26 cellular contexts compared by ENCODE assay signal in the genomic region with DNA sequence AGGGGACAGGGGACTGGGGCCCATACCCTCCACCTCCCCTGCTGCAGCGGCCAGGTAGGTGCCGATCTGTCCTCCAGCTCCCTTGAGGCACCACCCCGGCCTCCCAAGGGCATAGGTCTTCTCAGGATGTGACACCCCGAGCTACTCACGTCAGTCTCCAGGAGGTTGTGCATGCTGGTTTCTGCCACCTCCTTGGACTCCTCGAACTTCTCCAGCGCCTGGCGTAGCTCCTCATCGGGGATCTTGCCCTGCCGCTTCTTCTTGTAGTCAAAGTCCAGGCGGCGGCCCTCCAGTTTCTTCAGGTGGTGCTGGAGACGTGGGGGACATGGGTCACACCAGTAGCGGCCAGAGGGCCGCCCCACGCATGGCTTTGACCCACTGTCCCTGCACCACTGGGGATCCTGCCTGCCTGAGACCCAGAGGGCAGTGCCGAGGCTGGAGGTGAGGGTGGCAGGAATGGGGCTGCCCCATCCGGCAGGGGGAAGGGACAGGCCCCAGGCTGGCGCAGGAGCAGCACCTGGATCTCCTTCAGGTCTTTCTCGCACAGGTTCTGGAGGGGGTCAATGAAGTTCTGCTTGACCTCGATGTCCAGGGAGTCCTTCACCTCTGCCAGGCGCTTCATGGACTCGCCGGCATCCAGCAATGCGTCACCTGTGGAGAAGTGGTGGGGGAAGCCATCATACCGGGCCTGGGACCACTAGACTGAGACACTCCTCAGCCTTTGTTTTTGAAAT. TPM values are rescaled to one million over a fixed set of nuclear protein-coding genes. Genes with fewer than 3 reads are reported as not detected.
DNase-seq lines count a peak whose midpoint lies in the region; ATAC-seq and TF ChIP-seq lines count a peak whose summit lies in the region.
"Had no signal": no experiment of that assay in that cellular context is flagged by ENCODE, and none has a peak within 500 bp of the region (broad histone marks: within the 10 kb centered on the region; RNA-seq: fewer than 3 reads in every experiment).

No MANE protein-coding gene starts in this region.

- peaks cover 2% of the 10 kb centered on the region for H3K36me3 Mint-ChIP-seq in activated naive CD4-positive, alpha-beta T cell treated with anti-CD3 and anti-CD28 coated beads, Interleukin-2, amount 50 U/mL, for 24 hours
- peaks cover 34% of the 10 kb centered on the region for H3K36me3 Mint-ChIP-seq in activated naive CD4-positive, alpha-beta T cell treated with anti-CD3 and anti-CD28 coated beads, Interleukin-2, amount 10 ng/mL, durations not matched to agents 7 days and 5 days
- H3K36me3 Mint-ChIP-seq in progenitor cell of endocrine pancreas (ENCODE audit: insufficient read depth) = peaks cover 2% of the 10 kb centered on the region

- no peaks in the 10 kb centered on the region for H4K20me1 ChIP-seq in HCT116 (ENCODE audit: insufficient read depth)

- no peak overlapping the region; the same call in 1 of the 2 replicates for H3K27ac ChIP-seq in HCT116 (ENCODE audit: low read depth, low read length)
- H3K27ac ChIP-seq: coronary artery, esophagus muscularis mucosa, foreskin keratinocyte, heart right ventricle, psoas muscle, SK-N-MC had no signal

- H3K27ac Mint-ChIP-seq in activated naive CD4-positive, alpha-beta T cell treated with anti-CD3 and anti-CD28 coated beads, Interleukin-2, amount 50 U/mL, for 24 hours = peak overlapping the region; percentile 12
- H3K27ac Mint-ChIP-seq in activated naive CD4-positive, alpha-beta T cell treated with anti-CD3 and anti-CD28 coated beads, Interleukin-2, amount 10 ng/mL, durations not matched to agents 7 days and 5 days = no peak overlapping the region
- H3K27ac Mint-ChIP-seq in progenitor cell of endocrine pancreas = peak overlapping the region; percentile 20
- H3K27ac Mint-ChIP-seq: activated CD4-positive, alpha-beta memory T cell treated with anti-CD3 and anti-CD28 coated beads, Interleukin-2, amount 10 ng/mL, durations not matched to agents 7 days and 5 days; CD8-positive, alpha-beta memory T cell had no signal

- no peak for TF ChIP-seq POLR2A in HCT116 (IDR thresholded peaks at IDR 0.05; ENCODE audit: borderline replicate concordance, extremely low read depth, insufficient read depth, insufficient read length)
- TF ChIP-seq POLR2A in erythroblast (IDR thresholded peaks at IDR 0.05; ENCODE audit: low read length) = peak; percentile 19

- no peak overlapping the region for H3K9ac ChIP-seq in HCT116 (ENCODE audit: low read length)

- BruUV-seq in HCT116 (replicated peaks; lab: Mats Ljungman, UMichigan) = no TSS peak

- CTCF ChIA-PET in activated naive CD4-positive, alpha-beta T cell treated with anti-CD3 and anti-CD28 coated beads, Interleukin-2, amount 10 ng/mL, durations not matched to agents 7 days and 5 days (lab: Charles Lee) = interaction anchor here (0.9 to 4.1 kb wide), 3 partner anchors 11 to 97 kb away, joined by 5 to 16 read pairs (median 8); partner anchors contain the start of gene SH3GL1
- CTCF ChIA-PET in HCT116 (lab: Charles Lee) = interaction anchor here (0.6 to 2.2 kb wide), 3 partner anchors 11 to 35 kb away, joined by 3 to 9 read pairs (median 3); no protein-coding TSS in a partner anchor

- H3K36me3 ChIP-seq in HCT116 (ENCODE audit: control insufficient read depth in 1 of 2, insufficient read depth in 2 of 2, low read length in 2 of 2) = peaks cover 5 to 11% of the 10 kb centered on the region in 2 experiments; a peak in 2 of 4 replicates

- H3K9me3 ChIP-seq in HCT116 (ENCODE audit: control insufficient read depth in 1 of 2, insufficient read depth in 1 of 2, low read depth in 1 of 2, low read length in 2 of 2) = no peaks in the 10 kb centered on the region
- H3K9me3 ChIP-seq: A549, esophagus muscularis mucosa, HAP-1, heart right ventricle, psoas muscle, tibial nerve had no signal

- H3K4me3 Mint-ChIP-seq in activated naive CD4-positive, alpha-beta T cell treated with anti-CD3 and anti-CD28 coated beads, Interleukin-2, amount 50 U/mL, for 24 hours = no peak overlapping the region
- no peak overlapping the region for H3K4me3 Mint-ChIP-seq in activated naive CD4-positive, alpha-beta T cell treated with anti-CD3 and anti-CD28 coated beads, Interleukin-2, amount 10 ng/mL, durations not matched to agents 7 days and 5 days
- no peak overlapping the region for H3K4me3 Mint-ChIP-seq in progenitor cell of endocrine pancreas (ENCODE audit: low read depth)
- H3K4me3 Mint-ChIP-seq: activated CD4-positive, alpha-beta memory T cell treated with anti-CD3 and anti-CD28 coated beads, Interleukin-2, amount 10 ng/mL, durations not matched to agents 7 days and 5 days; CD8-positive, alpha-beta memory T cell; effector memory CD8-positive, alpha-beta T cell had no signal

- no peak for TF ChIP-seq RAD21 in HCT116 (IDR thresholded peaks at IDR 0.05; ENCODE audit: low read depth)

- H3K9me2 ChIP-seq in HCT116 (ENCODE audit: insufficient read depth) = no peaks in the 10 kb centered on the region

- H2AFZ ChIP-seq in HCT116 (ENCODE audit: low read depth, low read length, poor library complexity, severe bottlenecking) = no peak overlapping the region

- no peak for TF ChIP-seq CTCF in HCT116 (IDR thresholded peaks at IDR 0.05 in 2 of 3, conservative IDR thresholded peaks at IDR 0.05 in 1 of 3; ENCODE audit: borderline replicate concordance in 1 of 3, insufficient read depth in 1 of 3, low read depth in 2 of 3, low read length in 2 of 3)
- TF ChIP-seq CTCF in progenitor cell of endocrine pancreas (IDR thresholded peaks at IDR 0.05; ENCODE audit: unreplicated experiment) = no peak

- H3K79me2 ChIP-seq in HCT116 (ENCODE audit: insufficient read depth, low read length) = peaks cover 18% of the 10 kb centered on the region; the same call in 1 of the 2 replicates

- POLR2A ChIA-PET in HCT116 (lab: Charles Lee) = no interaction called here

- no peak overlapping the region for H3K4me2 ChIP-seq in HCT116 (ENCODE audit: low read length)
- H3K4me2 ChIP-seq: A549 had no signal

- no peak; the same call in 1 of the 2 replicates for ATAC-seq in HCT116
- ATAC-seq: effector memory CD8-positive, alpha-beta T cell; heart right ventricle; psoas muscle had no signal

- no peak for DNase-seq in activated naive CD4-positive, alpha-beta T cell treated with anti-CD3 and anti-CD28 coated beads, Interleukin-2, amount 10 ng/mL, durations not matched to agents 7 days and 5 days
- DNase-seq in HCT116 (ENCODE audit: low read depth, low spot score) = no peak
- DNase-seq in erythroblast (lab: John Stamatoyannopoulos, UW) = no peak
- no peak for DNase-seq in progenitor cell of endocrine pancreas (ENCODE audit: low spot score, unreplicated experiment)
- DNase-seq in foreskin melanocyte = no peak
- no peak for DNase-seq in HPDE6-E6E7 (ENCODE audit: extremely low spot score)
- DNase-seq in D341Med (ENCODE audit: low spot score) = no peak
- DNase-seq: activated CD4-positive, alpha-beta memory T cell treated with anti-CD3 and anti-CD28 coated beads, Interleukin-2, amount 10 ng/mL, durations not matched to agents 7 days and 5 days; activated effector memory CD4-positive, alpha-beta T cell treated with anti-CD3 and anti-CD28 coated beads, Interleukin-2, amount 50 U/mL, for 16 hours; amygdala; CD8-positive, alpha-beta memory T cell; DMS153; effector memory CD8-positive, alpha-beta T cell; foreskin keratinocyte; heart right ventricle; KG1; MM.1S; NCI-H2081 treated with DMSO at 0.1 percent for 48 hours; psoas muscle had no signal

- RAD21 ChIA-PET in HCT116 (lab: Charles Lee; ENCODE audit: low non-redundant PET in 1 of 2, low total read pairs in 2 of 2, uncharacterized antibody in 2 of 2, unreplicated experiment in 2 of 2) = no interaction called here

- H3K9me3 Mint-ChIP-seq in activated naive CD4-positive, alpha-beta T cell treated with anti-CD3 and anti-CD28 coated beads, Interleukin-2, amount 50 U/mL, for 24 hours = no peaks in the 10 kb centered on the region
- no peaks in the 10 kb centered on the region for H3K9me3 Mint-ChIP-seq in activated naive CD4-positive, alpha-beta T cell treated with anti-CD3 and anti-CD28 coated beads, Interleukin-2, amount 10 ng/mL, durations not matched to agents 7 days and 5 days
- H3K9me3 Mint-ChIP-seq in progenitor cell of endocrine pancreas (ENCODE audit: low read depth) = no peaks in the 10 kb centered on the region
- H3K9me3 Mint-ChIP-seq: activated CD4-positive, alpha-beta memory T cell treated with anti-CD3 and anti-CD28 coated beads, Interleukin-2, amount 10 ng/mL, durations not matched to agents 7 days and 5 days; CD8-positive, alpha-beta memory T cell; effector memory CD8-positive, alpha-beta T cell had no signal

- no peaks in the 10 kb centered on the region for H3K27me3 ChIP-seq in HCT116 (ENCODE audit: insufficient read depth, low read length)
- H3K27me3 ChIP-seq: esophagus muscularis mucosa, foreskin keratinocyte, heart right ventricle, tibial nerve had no signal

- no peak overlapping the region for H3K4me3 ChIP-seq in HCT116 (replicated peaks in 1 of 2; ENCODE audit: low read depth in 1 of 2, low read length in 2 of 2)
- H3K4me3 ChIP-seq: A549, coronary artery, esophagus muscularis mucosa, HAP-1, heart right ventricle, psoas muscle, SK-N-MC, tibial nerve had no signal

- peaks cover 6 to 29% of the 10 kb centered on the region in 2 experiments; a peak in 3 of 4 replicates for H3K4me1 ChIP-seq in HCT116 (ENCODE audit: control insufficient read depth in 1 of 2, insufficient read depth in 2 of 2, low read length in 2 of 2)
- H3K4me1 ChIP-seq: HAP-1 had no signal

- intact Hi-C loops in HCT116 (cut with micrococcal nuclease) = loop anchor here (5.0 kb wide), 1 partner anchor 39 kb away; the partner anchor contains the start of genes CHAF1A and SH3GL1

- H3K4me1 Mint-ChIP-seq in activated naive CD4-positive, alpha-beta T cell treated with anti-CD3 and anti-CD28 coated beads, Interleukin-2, amount 50 U/mL, for 24 hours = peaks cover 9% of the 10 kb centered on the region
- peaks cover 23% of the 10 kb centered on the region for H3K4me1 Mint-ChIP-seq in activated naive CD4-positive, alpha-beta T cell treated with anti-CD3 and anti-CD28 coated beads, Interleukin-2, amount 10 ng/mL, durations not matched to agents 7 days and 5 days
- H3K4me1 Mint-ChIP-seq in progenitor cell of endocrine pancreas (ENCODE audit: low read depth) = peaks cover 1% of the 10 kb centered on the region

- no peaks in the 10 kb centered on the region for H3K27me3 Mint-ChIP-seq in activated naive CD4-positive, alpha-beta T cell treated with anti-CD3 and anti-CD28 coated beads, Interleukin-2, amount 50 U/mL, for 24 hours
- no peaks in the 10 kb centered on the region for H3K27me3 Mint-ChIP-seq in activated naive CD4-positive, alpha-beta T cell treated with anti-CD3 and anti-CD28 coated beads, Interleukin-2, amount 10 ng/mL, durations not matched to agents 7 days and 5 days
- no peaks in the 10 kb centered on the region for H3K27me3 Mint-ChIP-seq in progenitor cell of endocrine pancreas
- H3K27me3 Mint-ChIP-seq: activated CD4-positive, alpha-beta memory T cell treated with anti-CD3 and anti-CD28 coated beads, Interleukin-2, amount 10 ng/mL, durations not matched to agents 7 days and 5 days; CD8-positive, alpha-beta memory T cell; effector memory CD8-positive, alpha-beta T cell had no signal

RNA-seq across cellular contexts. Expression of gene MPND, which starts 20.4 kb away (rescaled TPM):
- total RNA-seq in HCT116 (2021; ENCODE audit: unreplicated experiment) (24.3 TPM), progenitor cell of endocrine pancreas (62.2 and 64.2 TPM in 2 replicates)
- 22.9 and 27.3 TPM in 2 replicates for polyA plus RNA-seq in HCT116 (2012)

RNA-seq across cellular contexts. Expression of gene STAP2, which starts 25.1 kb away (rescaled TPM):
- total RNA-seq in HCT116 (2021; ENCODE audit: unreplicated experiment) = 2.1 TPM
- polyA plus RNA-seq in HCT116 (2012) = 2.4 and 2.5 TPM in 2 replicates
- 35.6 and 41.0 TPM in 2 replicates for total RNA-seq in progenitor cell of endocrine pancreas

RNA-seq across cellular contexts. Expression of gene SH3GL1, which starts 36.6 kb away (rescaled TPM):
- total RNA-seq in HCT116 (2021; ENCODE audit: unreplicated experiment) (86.0 TPM), progenitor cell of endocrine pancreas (55.6 and 61.6 TPM in 2 replicates)
- polyA plus RNA-seq in HCT116 (2012) = 78.9 and 84.1 TPM in 2 replicates

RNA-seq across cellular contexts. Expression of gene CHAF1A, which starts 38.7 kb away (rescaled TPM):
- 69.9 TPM for total RNA-seq in HCT116 (2021; ENCODE audit: unreplicated experiment)
- 31.9 and 32.2 TPM in 2 replicates for polyA plus RNA-seq in HCT116 (2012)
- 41.8 and 48.2 TPM in 2 replicates for total RNA-seq in progenitor cell of endocrine pancreas

RNA-seq across cellular contexts. Expression of gene FSD1, which starts 59.3 kb away (rescaled TPM):
- total RNA-seq in HCT116 (2021; ENCODE audit: unreplicated experiment) = 20.1 TPM
- 11.6 and 13.9 TPM in 2 replicates for polyA plus RNA-seq in HCT116 (2012)
- 22.2 and 25.1 TPM in 2 replicates for total RNA-seq in progenitor cell of endocrine pancreas
- total RNA-seq: psoas muscle had no signal

Comparison
In these comparisons a context has a peak if more than half of its experiments do, and no peak if none do; other contexts are left out.
1. RNA of gene STAP2, which starts 25.1 kb away (total RNA-seq): 35.6 to 41.0 TPM in progenitor cell of endocrine pancreas; 2.1 TPM in HCT116 (single experiment); every median in the first group is over 10 times any median in the second.